ENCODE assay signal across 21 cellular contexts in the genomic region with DNA sequence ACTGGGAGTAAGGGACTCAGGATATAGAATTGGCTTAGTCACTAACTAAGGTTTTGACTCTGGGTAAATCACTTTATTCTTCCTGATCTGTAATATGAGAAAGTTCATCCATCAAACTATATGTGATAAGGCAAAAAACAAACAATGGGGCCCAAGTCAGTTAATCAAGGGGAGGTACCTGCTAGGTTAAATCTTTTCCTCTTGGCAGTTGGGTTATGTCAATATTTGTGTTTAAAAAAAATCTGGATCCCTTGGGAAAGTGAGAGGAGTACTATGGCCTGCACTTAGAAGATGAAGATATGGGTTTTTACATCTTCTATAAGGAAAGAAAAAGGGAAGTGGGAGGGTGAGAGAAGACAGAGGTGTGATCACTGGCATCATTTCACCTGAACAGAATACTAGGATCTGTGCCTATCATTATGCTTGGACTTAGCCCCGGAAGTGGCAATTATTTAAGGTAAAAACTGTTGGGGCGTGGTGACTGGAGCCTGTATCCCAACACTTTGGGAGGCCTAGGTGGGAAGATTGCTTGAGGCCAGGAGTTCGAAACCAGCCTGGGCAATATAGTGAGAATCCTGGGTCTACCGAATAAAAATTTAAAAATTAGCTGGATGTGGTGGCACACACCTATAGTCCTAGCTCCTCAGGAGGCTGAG. TPM values are rescaled to one million over a fixed set of nuclear protein-coding genes. Genes with fewer than 3 reads are reported as not detected.
DNase-seq lines count a peak whose midpoint lies in the region; ATAC-seq and TF ChIP-seq lines count a peak whose summit lies in the region.
"Had no signal": no experiment of that assay in that cellular context is flagged by ENCODE, and none has a peak within 500 bp of the region (broad histone marks: within the 10 kb centered on the region; RNA-seq: fewer than 3 reads in every experiment).

No MANE protein-coding gene starts in this region.

- H3K27me3 ChIP-seq in transverse colon: no peaks in the 10 kb centered on the region
- H3K27me3 ChIP-seq: BLaER1 had no signal

- TF ChIP-seq CTCF in LNCaP clone FGC (IDR thresholded peaks at IDR 0.05; ENCODE audit: control insufficient read depth, extremely low read depth, insufficient read depth) (no peak), mucosa of descending colon (IDR thresholded peaks at IDR 0.05) (no peak), transverse colon (IDR thresholded peaks at IDR 0.05) (no peak)

- peaks cover 14% of the 10 kb centered on the region for H3K9me3 Mint-ChIP-seq in activated T-helper 1 cell treated with anti-CD3 and anti-CD28 coated beads, Interleukin-12 subunit alpha, Interleukin-12 subunit beta, Interleukin-2, Interleukin-4 antibody, amounts not matched to agents 30 ng/mL and 10 ng/mL and 1 ng/mL, durations not matched to agents 14 hours and 24 hours and 36 hours

- H3K27ac ChIP-seq in transverse colon: peak overlapping the region; percentile 50 to 70 (median 64)
- H3K27ac ChIP-seq: BLaER1 had no signal

- H3K27ac Mint-ChIP-seq in activated T-helper 1 cell treated with anti-CD3 and anti-CD28 coated beads, Interleukin-12 subunit alpha, Interleukin-12 subunit beta, Interleukin-2, Interleukin-4 antibody, amounts not matched to agents 30 ng/mL and 10 ng/mL and 1 ng/mL, durations not matched to agents 14 hours and 24 hours and 36 hours: no peak overlapping the region
- H3K27ac Mint-ChIP-seq: CD4-positive, alpha-beta memory T cell had no signal

- WGBS in transverse colon (ENCODE audit: low coverage in 1 of 2), 2 donors: 52 to 67% methylated on average over 3 to 4 of the region's 4 CpGs

- H3K9me3 ChIP-seq in mucosa of descending colon (peaks cover 11% of the 10 kb centered on the region), transverse colon (peaks cover 8 to 15% of the 10 kb centered on the region in 2 donors)

- H3K4me1 ChIP-seq in mucosa of descending colon (ENCODE audit: low read depth): no peaks in the 10 kb centered on the region
- H3K4me1 ChIP-seq in transverse colon: peaks cover 0 to 8% (median 0%) of the 10 kb centered on the region in 4 donors
- H3K4me1 ChIP-seq: BLaER1 had no signal

- intact Hi-C loops in mucosa of descending colon (cut with DNase I, micrococcal nuclease): no loop called here
- intact Hi-C loops in transverse colon (cut with DNase I; ENCODE audit: low total_unique reads): no loop called here
- intact Hi-C loops in activated T-helper 1 cell treated with anti-CD3 and anti-CD28 coated beads, Interleukin-12 subunit alpha, Interleukin-12 subunit beta, Interleukin-2, Interleukin-4 antibody, amounts not matched to agents 30 ng/mL and 10 ng/mL and 1 ng/mL, durations not matched to agents 14 hours and 24 hours and 36 hours (cut with micrococcal nuclease): no loop called here

- H3K36me3 ChIP-seq in mucosa of descending colon (ENCODE audit: low read depth) (no peaks in the 10 kb centered on the region), transverse colon (no peaks in the 10 kb centered on the region)
- H3K36me3 ChIP-seq: BLaER1 had no signal

- H3K4me1 Mint-ChIP-seq in activated T-helper 1 cell treated with anti-CD3 and anti-CD28 coated beads, Interleukin-12 subunit alpha, Interleukin-12 subunit beta, Interleukin-2, Interleukin-4 antibody, amounts not matched to agents 30 ng/mL and 10 ng/mL and 1 ng/mL, durations not matched to agents 14 hours and 24 hours and 36 hours (ENCODE audit: low read depth): no peaks in the 10 kb centered on the region
- H3K4me1 Mint-ChIP-seq: CD4-positive, alpha-beta memory T cell had no signal

- no peaks in the 10 kb centered on the region for H3K27me3 Mint-ChIP-seq in activated T-helper 1 cell treated with anti-CD3 and anti-CD28 coated beads, Interleukin-12 subunit alpha, Interleukin-12 subunit beta, Interleukin-2, Interleukin-4 antibody, amounts not matched to agents 30 ng/mL and 10 ng/mL and 1 ng/mL, durations not matched to agents 14 hours and 24 hours and 36 hours (ENCODE audit: insufficient read depth)

- H3K36me3 Mint-ChIP-seq in activated T-helper 1 cell treated with anti-CD3 and anti-CD28 coated beads, Interleukin-12 subunit alpha, Interleukin-12 subunit beta, Interleukin-2, Interleukin-4 antibody, amounts not matched to agents 30 ng/mL and 10 ng/mL and 1 ng/mL, durations not matched to agents 14 hours and 24 hours and 36 hours (ENCODE audit: low read depth): no peaks in the 10 kb centered on the region

- TF ChIP-seq EP300 in transverse colon (IDR thresholded peaks at IDR 0.05; ENCODE audit: low read depth): no peak

- peak; percentile 77 for DNase-seq in LNCaP clone FGC (ENCODE audit: low read depth)
- DNase-seq in NCI-H69 (lab: John Stamatoyannopoulos, UW): peak; percentile 46
- DNase-seq in mucosa of descending colon: peak in 2 of 3 donors; percentile 41 to 76
- DNase-seq in transverse colon: peak; percentile 51
- DNase-seq in activated T-helper 1 cell treated with anti-CD3 and anti-CD28 coated beads, Interleukin-12 subunit alpha, Interleukin-12 subunit beta, Interleukin-2, Interleukin-4 antibody, amounts not matched to agents 30 ng/mL and 10 ng/mL and 1 ng/mL, durations not matched to agents 14 hours and 24 hours and 36 hours (ENCODE audit: low spot score): no peak
- DNase-seq: ACHN; CD4-positive, alpha-beta memory T cell; EL; GF-D8; GOT3; HCEC 1CT; KG1; NCI-H1105 treated with DMSO at 0.1 percent for 48 hours; NCI-H1694; NCI-H2171 treated with DMSO at 0.1 percent for 48 hours; NCI-H524 treated with DMSO at 0.1 percent for 48 hours; NK-92 treated with Interleukin-12 subunit alpha and Interleukin-12 subunit beta, amount 100 ng/mL, for 24 hours had no signal

- in situ Hi-C loops in transverse colon (cut with MboI; ENCODE audit: low pct_ligation_motif_present in 1 of 4, low pct_unique_long_range_greater_than_20kb in 1 of 4, low sequenced_read_pairs in 3 of 4): no loop called here

- no peak for TF ChIP-seq POLR2A in transverse colon (IDR thresholded peaks at IDR 0.05)

- H3K4me3 ChIP-seq in LNCaP clone FGC (ENCODE audit: low read depth, low read length): no peak overlapping the region
- no peak overlapping the region for H3K4me3 ChIP-seq in mucosa of descending colon
- H3K4me3 ChIP-seq in transverse colon: no peak overlapping the region
- H3K4me3 ChIP-seq: BLaER1 had no signal

- H3K4me3 Mint-ChIP-seq in activated T-helper 1 cell treated with anti-CD3 and anti-CD28 coated beads, Interleukin-12 subunit alpha, Interleukin-12 subunit beta, Interleukin-2, Interleukin-4 antibody, amounts not matched to agents 30 ng/mL and 10 ng/mL and 1 ng/mL, durations not matched to agents 14 hours and 24 hours and 36 hours: no peak overlapping the region
- H3K4me3 Mint-ChIP-seq: CD4-positive, alpha-beta memory T cell had no signal

- ATAC-seq in mucosa of descending colon: peak; percentile 94
- no peak for ATAC-seq in HG02885 (IDR thresholded peaks at IDR 0.05; ENCODE audit: poor library complexity, unreplicated experiment)
- no peak for ATAC-seq in HG02623 (IDR thresholded peaks at IDR 0.05; ENCODE audit: unreplicated experiment)
- ATAC-seq: Panc1 had no signal

RNA-seq across cellular contexts. Expression of gene SLC28A2, which starts 2.8 kb away (rescaled TPM):
- total RNA-seq in mucosa of descending colon: 1 to 10 TPM; 1.2 to 3.5 (median 2.6) TPM
- total RNA-seq in transverse colon: 10 to 100 TPM in 1 of 4 donors, 1 to 10 TPM in 2, under 1 TPM in 1; 0.37 to 11.1 (median 5.1) TPM
- not detected in 2 replicates for total RNA-seq in activated T-helper 1 cell treated with anti-CD3 and anti-CD28 coated beads, Interleukin-12 subunit alpha, Interleukin-12 subunit beta, Interleukin-2, Interleukin-4 antibody, amounts not matched to agents 30 ng/mL and 10 ng/mL and 1 ng/mL, durations not matched to agents 14 hours and 24 hours and 36 hours
- total RNA-seq: CD4-positive, alpha-beta memory T cell had no signal
